Comparison of ENCODE assay signal across 2 cellular contexts in the genomic region with DNA sequence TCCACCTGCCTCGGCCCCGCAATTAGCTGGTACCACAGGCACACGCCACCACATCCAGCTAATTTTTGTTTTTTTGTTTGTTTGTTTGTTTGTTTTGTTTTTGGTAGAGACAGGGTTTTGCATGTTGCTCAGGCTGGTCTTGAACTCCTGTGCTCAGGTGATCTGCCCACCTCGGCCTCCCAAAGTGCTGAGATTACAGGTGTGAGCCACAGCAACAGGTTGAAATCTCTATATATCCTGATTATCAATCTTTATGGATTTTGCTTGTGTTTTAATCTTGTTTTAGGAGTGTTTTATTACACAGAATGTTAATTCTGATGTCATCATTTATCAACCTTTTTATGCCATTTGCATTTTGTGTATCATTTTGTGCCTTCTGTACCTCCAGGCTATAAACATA.
TF ChIP-seq lines count a peak whose summit lies in the region.

No MANE protein-coding gene starts in this region.

TF ChIP-seq in HEK293, 187 proteins besides CTCF, POLR2A, EP300 and RAD21 (continued from another document):
- TF ChIP-seq ATF2 (tag by site-specific recombination; IDR thresholded peaks at IDR 0.05; ENCODE audit: low read depth) (0 out of 2 replicates have a peak, but pooled peaks have one; percentile 16), ZNF501 (tag by site-specific recombination; IDR thresholded peaks at IDR 0.05) (no peak)

TF ChIP-seq in GM12878, 131 proteins besides CTCF, POLR2A, EP300 and RAD21 (continued from another document):
- no peak for TF ChIP-seq CBFB (IDR thresholded peaks at IDR 0.05; ENCODE audit: low read depth)
- TF ChIP-seq ATF7 (IDR thresholded peaks at IDR 0.05; ENCODE audit: low read depth), result 0 out of 2 replicates have a peak, but pooled peaks have one; percentile 13
